In genomic region chr2:159290289-159290907, GRCh38 we compare ENCODE assay signal across 8 cellular contexts. TPM values are rescaled to one million over a fixed set of nuclear protein-coding genes. Genes with fewer than 3 reads are reported as not detected.
DNase-seq lines count a peak whose midpoint lies in the region; ATAC-seq and TF ChIP-seq lines count a peak whose summit lies in the region.

No MANE protein-coding gene starts in this region.

- DNase-seq in Calu3 (peak; percentile 39), HuH-7 (ENCODE audit: low spot score) (peak; percentile 6), SIG-M5 (lab: John Stamatoyannopoulos, UW) (peak; percentile 27), fibroblast of the aortic adventitia (ENCODE audit: low read depth) (peak; percentile 92), endodermal cell (no peak)
- DNase-seq in stimulated activated CD4-positive, alpha-beta T cell treated with anti-CD3 and anti-CD28 coated beads, Interleukin-12 subunit alpha, Interleukin-12 subunit beta, amount 100 ng/mL, for 4 hours: no peak
- no peak for DNase-seq in activated effector memory CD4-positive, alpha-beta T cell treated with Interleukin-2 at 50 U/mL for 16 hours

- TF ChIP-seq CTCF in Calu3 (IDR thresholded peaks at IDR 0.05; ENCODE audit: unreplicated experiment): no peak
- TF ChIP-seq CTCF in fibroblast of the aortic adventitia (IDR thresholded peaks at IDR 0.05; ENCODE audit: insufficient read depth, low read length): peak; percentile 10
- TF ChIP-seq CTCF in endodermal cell (conservative IDR thresholded peaks at IDR 0.05): no peak

- H3K4me3 ChIP-seq in fibroblast of the aortic adventitia (ENCODE audit: low read depth, low read length): no peak overlapping the region
- no peak overlapping the region for H3K4me3 ChIP-seq in endodermal cell (ENCODE audit: low read length)

- peak overlapping the region; percentile 61 for H3K27ac Mint-ChIP-seq in Calu3 (ENCODE audit: unreplicated experiment)
- H3K27ac Mint-ChIP-seq in endodermal cell: no peak overlapping the region

- no TSS peak for BruUV-seq in Calu3 (replicated peaks; lab: Mats Ljungman, UMichigan)

- H3K27me3 Mint-ChIP-seq in Calu3 (ENCODE audit: unreplicated experiment) (no peaks in the 10 kb centered on the region), endodermal cell (ENCODE audit: insufficient read depth) (no peaks in the 10 kb centered on the region)

- H3K36me3 Mint-ChIP-seq in Calu3 (ENCODE audit: insufficient read depth, unreplicated experiment) (peaks cover 18% of the 10 kb centered on the region), endodermal cell (ENCODE audit: low read depth) (no peaks in the 10 kb centered on the region)

- H3K4me1 Mint-ChIP-seq in Calu3 (ENCODE audit: low read depth, unreplicated experiment): peaks cover 23% of the 10 kb centered on the region
- peaks cover 3% of the 10 kb centered on the region for H3K4me1 Mint-ChIP-seq in endodermal cell

- no peaks in the 10 kb centered on the region for H3K27me3 ChIP-seq in endodermal cell (ENCODE audit: control insufficient read depth, insufficient read depth, low read length, poor library complexity, severe bottlenecking)

- H3K9ac ChIP-seq in endodermal cell (ENCODE audit: extremely low read depth, low read length, poor library complexity, severe bottlenecking): no peak overlapping the region

- CTCF ChIA-PET in Calu3 (lab: Charles Lee): no interaction called here

- H3K4me1 ChIP-seq in endodermal cell (ENCODE audit: control insufficient read depth, insufficient read depth, low read length): no peaks in the 10 kb centered on the region

- no peak overlapping the region for H3K27ac ChIP-seq in endodermal cell (ENCODE audit: low read depth, low read length)

- 89 to 93% methylated on average over 6 to 7 of the region's 7 CpGs for WGBS in endodermal cell (ENCODE audit: insufficient coverage in 1 of 2, insufficient read length in 1 of 2), 2 experiments

- H3K9me3 ChIP-seq in endodermal cell (ENCODE audit: control insufficient read depth, low read length): no peaks in the 10 kb centered on the region

- intact Hi-C loops in Calu3 (cut with micrococcal nuclease; ENCODE audit: unreplicated experiment): no loop called here

- no peak for ATAC-seq in GM21367 (IDR thresholded peaks at IDR 0.05; ENCODE audit: unreplicated experiment)

- no peaks in the 10 kb centered on the region for H3K36me3 ChIP-seq in endodermal cell (ENCODE audit: control insufficient read depth, insufficient read depth, low read length)

- no peaks in the 10 kb centered on the region for H3K9me3 Mint-ChIP-seq in Calu3 (ENCODE audit: low read depth, unreplicated experiment)
- no peaks in the 10 kb centered on the region for H3K9me3 Mint-ChIP-seq in endodermal cell

- H3K4me3 Mint-ChIP-seq in Calu3 (ENCODE audit: low read depth, unreplicated experiment) (no peak overlapping the region), endodermal cell (no peak overlapping the region)

RNA-seq across cellular contexts. Expression of gene WDSUB1, which starts 3.9 kb away (rescaled TPM):
- total RNA-seq in Calu3 (2022) (6.7 and 7.3 TPM in 2 replicates), fibroblast of the aortic adventitia (ENCODE audit: low replicate concordance) (8.7 and 9.1 TPM in 2 replicates), endodermal cell (10 to 100 TPM; 10.7 to 14.7 TPM)
- polyA plus RNA-seq in endodermal cell (2013, experiment 1 of 2): 7.1 TPM
- 6.4 TPM for polyA plus RNA-seq in endodermal cell (2013, experiment 2 of 2)

Comparison
In these comparisons a context has a peak if more than half of its experiments do, and no peak if none do; other contexts are left out.
1. DNase-seq: peak in Calu3 (single experiment), HuH-7 (single experiment), SIG-M5 (single experiment) and fibroblast of the aortic adventitia (single experiment); none in stimulated activated CD4-positive, alpha-beta T cell treated with anti-CD3 and anti-CD28 coated beads, Interleukin-12 subunit alpha, Interleukin-12 subunit beta, amount 100 ng/mL, for 4 hours (single experiment), endodermal cell (single experiment) and activated effector memory CD4-positive, alpha-beta T cell treated with Interleukin-2 at 50 U/mL for 16 hours (single experiment).